ENCODE assay signal across 6 cellular contexts in the genomic region with DNA sequence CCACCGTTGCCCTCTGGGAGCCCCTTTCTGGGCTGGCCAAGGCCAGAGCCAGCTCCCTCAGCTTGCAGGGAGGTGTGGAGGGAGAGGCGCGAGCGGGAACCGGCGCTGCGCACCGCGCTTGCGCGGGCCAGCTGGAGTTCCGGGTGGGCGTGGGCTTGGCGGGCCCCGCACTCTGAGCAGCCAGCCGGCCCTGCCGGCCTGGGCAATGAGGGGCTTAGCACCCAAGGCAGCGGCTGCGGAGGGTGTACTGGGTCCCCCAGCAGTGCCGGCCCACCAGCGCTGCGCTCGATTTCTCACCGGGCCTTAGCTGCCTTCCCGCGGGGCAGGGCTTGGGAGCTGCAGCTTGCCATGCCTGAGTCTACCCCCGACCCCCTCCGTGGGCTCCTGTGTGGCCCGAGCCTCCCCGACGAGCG.
A peak's percentile ranks its signal among the peaks of the same experiment; 100 is the strongest.
DNase-seq lines count a peak whose midpoint lies in the region; ATAC-seq, FAIRE-seq and TF ChIP-seq lines count a peak whose summit lies in the region.
"Not testable (repeated sequence)": the region's sequence is repeated elsewhere in the genome, so short reads cannot be mapped to it uniquely, and the experiment has no call there.

No MANE protein-coding gene starts in this region.

- 4% methylated on average over 28 of the region's 32 CpGs for WGBS in K562 (ENCODE audit: insufficient coverage, low coverage, missing lambda C conversion rate)
- 30 to 72% methylated on average over 4 to 32 of the region's 32 CpGs for WGBS in testis, 2 donors

- not testable (repeated sequence) for H3K79me2 ChIP-seq in K562 (ENCODE audit: control insufficient read depth, insufficient read depth, low read length)

- H2AFZ ChIP-seq in K562 (ENCODE audit: low read depth, low read length), result not testable (repeated sequence)

- not testable (repeated sequence) for ATAC-seq in K562

- H3K9ac ChIP-seq in K562 (ENCODE audit: insufficient read depth in 1 of 2, low read depth in 2 of 2, low read length in 2 of 2); kidney (ENCODE audit: low read length in 2 of 2): not testable (repeated sequence)

- not testable (repeated sequence) for H3K4me2 ChIP-seq in K562 (ENCODE audit: insufficient read depth, low read length)

- intact Hi-C loops in K562 (cut with micrococcal nuclease); kidney (cut with DNase I); testis (cut with DNase I; ENCODE audit: low total_unique reads): not testable (repeated sequence)

- not testable (repeated sequence) for DNase-seq in RWPE1 (ENCODE audit: low spot score); K562 (ENCODE audit: extremely low read depth in 1 of 4, low spot score in 3 of 4); fibroblast of villous mesenchyme (ENCODE audit: low read depth)
- DNase-seq in kidney (peak; percentile 68), testis (peak; percentile 27)

- H3K36me3 ChIP-seq in K562 (ENCODE audit: control insufficient read depth, insufficient read depth, low read length); kidney (ENCODE audit: control insufficient read depth in 1 of 2, insufficient read depth in 2 of 2, low read length in 2 of 2); testis (ENCODE audit: low read depth, missing control alignments): not testable (repeated sequence)

- H3K9me1 ChIP-seq in K562 (ENCODE audit: control insufficient read depth, insufficient read depth, low read length), result not testable (repeated sequence)

- not testable (repeated sequence) for TF ChIP-seq CTCF in RWPE1 (conservative IDR thresholded peaks at IDR 0.05; ENCODE audit: low read depth); K562 (IDR thresholded peaks at IDR 0.05 in 2 of 3, conservative IDR thresholded peaks at IDR 0.05 in 1 of 3; ENCODE audit: insufficient read depth in 2 of 3, low read depth in 1 of 3, low read length in 3 of 3); fibroblast of villous mesenchyme (IDR thresholded peaks at IDR 0.05; ENCODE audit: insufficient read depth, low read depth, low read length); kidney (IDR thresholded peaks at IDR 0.05; ENCODE audit: borderline replicate concordance, extremely low read depth, insufficient read depth); testis (IDR thresholded peaks at IDR 0.05)

- not testable (repeated sequence) for H3K9me3 ChIP-seq in K562 (replicated peaks; ENCODE audit: control insufficient read depth, insufficient read depth, low read depth, low read length); kidney (ENCODE audit: control insufficient read depth in 1 of 2, low read length in 2 of 2); testis

- not testable (repeated sequence) for FAIRE-seq in K562 (lab: Jason Lieb, UNC); kidney (lab: Jason Lieb, UNC)

- not testable (repeated sequence) for H3K27me3 ChIP-seq in K562 (ENCODE audit: control insufficient read depth in 2 of 2, insufficient read depth in 2 of 2, low read length in 2 of 2); testis

- CTCF ChIA-PET in RWPE1 (lab: Yijun Ruan, JAX), result interaction anchor here (0.9 kb wide), 1 partner anchor 269 kb away, joined by 3 read pairs; no protein-coding TSS in a partner anchor
- CTCF ChIA-PET in K562 (lab: Yijun Ruan, JAX; ENCODE audit: low intra/inter-chr PET ratio), result not testable (repeated sequence)

- TF ChIP-seq POLR2A in K562 (conservative IDR thresholded peaks at IDR 0.05); testis (IDR thresholded peaks at IDR 0.05): not testable (repeated sequence)

- not testable (repeated sequence) for H4K20me1 ChIP-seq in K562 (replicated peaks; ENCODE audit: control insufficient read depth, insufficient read depth, low read length)

- BruUV-seq in K562 (replicated peaks; lab: Mats Ljungman, UMichigan), result not testable (repeated sequence)

- POLR2A ChIA-PET in RWPE1 (lab: Yijun Ruan, JAX; ENCODE audit: low non-redundant PET); K562 (lab: Yijun Ruan, JAX): not testable (repeated sequence)

- not testable (repeated sequence) for TF ChIP-seq EP300 in K562 (IDR thresholded peaks at IDR 0.05; ENCODE audit: low read length)

- H3K4me1 ChIP-seq in K562 (replicated peaks in 1 of 2; ENCODE audit: control insufficient read depth in 2 of 2, insufficient read depth in 2 of 2, low read length in 2 of 2); kidney (ENCODE audit: control insufficient read depth in 1 of 2, insufficient read depth in 1 of 2, low read depth in 1 of 2, low read length in 2 of 2); testis: not testable (repeated sequence)

- in situ Hi-C loops in K562 (cut with MboI), result not testable (repeated sequence)

- peak overlapping the region; percentile 15; the same call in 1 of the 2 replicates for H3K27ac ChIP-seq in RWPE1
- H3K27ac ChIP-seq in K562 (ENCODE audit: extremely low read depth, low read depth, low read length); kidney (ENCODE audit: low read depth in 2 of 2, low read length in 2 of 2); testis: not testable (repeated sequence)

- H3K4me3 ChIP-seq in GM08714 (ENCODE audit: low read length) (peak overlapping the region; percentile 35; the same call in 1 of the 2 replicates), fibroblast of villous mesenchyme (ENCODE audit: low read depth, low read length) (peak overlapping the region; percentile 46), testis (peak overlapping the region; percentile 33 to 54)
- H3K4me3 ChIP-seq in K562; kidney (ENCODE audit: low read length in 2 of 2): not testable (repeated sequence)

- TF ChIP-seq RAD21 in K562 (CRISPR knock-in tag; conservative IDR thresholded peaks at IDR 0.05 in 1 of 2, IDR thresholded peaks at IDR 0.05 in 1 of 2), result not testable (repeated sequence)

TF ChIP-seq in K562, 482 proteins besides CTCF, POLR2A, EP300 and RAD21:
- peak; percentile 72 to 78 for TF ChIP-seq NRF1 (conservative IDR thresholded peaks at IDR 0.05 in 1 of 2, IDR thresholded peaks at IDR 0.05 in 1 of 2)
TF ChIP-seq in K562: peak in this region for 1; not testable (repeated sequence) for 481.
